In the genomic region with DNA sequence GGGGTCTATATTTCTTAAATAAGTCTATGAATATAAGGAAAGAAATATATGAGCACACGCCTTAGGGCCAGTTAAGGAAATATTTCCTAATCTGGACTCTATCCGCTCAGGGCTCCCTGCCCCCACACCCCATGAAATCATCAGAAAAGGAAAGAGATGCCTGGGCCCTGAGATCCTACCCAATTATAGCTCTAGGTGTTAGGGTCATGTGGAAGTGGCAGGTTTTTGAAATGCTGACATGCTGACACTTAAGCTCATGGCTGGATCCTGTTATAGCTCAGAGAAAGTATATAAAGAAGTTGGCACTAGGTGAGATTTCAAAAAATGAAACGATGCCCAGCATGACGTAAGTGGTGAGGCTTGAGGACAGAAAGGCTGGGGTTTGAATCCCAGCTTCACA, we compare ENCODE assay signal across 1 cellular context.
TF ChIP-seq lines count a peak whose summit lies in the region.

No MANE protein-coding gene starts in this region.

TF ChIP-seq in HepG2, 621 proteins besides CTCF, POLR2A, EP300 and RAD21 (continued from another document):
- no peak for TF ChIP-seq SALL1 (CRISPR knock-in tag; IDR thresholded peaks at IDR 0.05)
- TF ChIP-seq JUNB (CRISPR knock-in tag; IDR thresholded peaks at IDR 0.05; ENCODE audit: borderline replicate concordance): no peak
